8 cellular contexts compared by ENCODE assay signal in genomic region chr5:6712136-6712581, GRCh38. TPM values are rescaled to one million over a fixed set of nuclear protein-coding genes. Genes with fewer than 3 reads are reported as not detected.
A peak's percentile ranks its signal among the peaks of the same experiment; 100 is the strongest.
DNase-seq lines count a peak whose midpoint lies in the region; ATAC-seq lines count a peak whose summit lies in the region.

No MANE protein-coding gene starts in this region.

- H3K27me3 ChIP-seq in iPS DF 6.9 (ENCODE audit: control insufficient read depth, insufficient read depth, low read length) (no peaks in the 10 kb centered on the region), skeletal muscle satellite cell (ENCODE audit: control insufficient read depth, insufficient read depth, low read length) (no peaks in the 10 kb centered on the region)

- H3K4me1 ChIP-seq in iPS DF 6.9 (ENCODE audit: control insufficient read depth, insufficient read depth, low read length), result no peaks in the 10 kb centered on the region
- H3K4me1 ChIP-seq in skeletal muscle satellite cell (ENCODE audit: control insufficient read depth, insufficient read depth, low read length), result peaks cover 27% of the 10 kb centered on the region

- no peak overlapping the region for H3K27ac ChIP-seq in iPS DF 6.9 (ENCODE audit: low read length)

- no peaks in the 10 kb centered on the region for H3K36me3 ChIP-seq in iPS DF 6.9 (ENCODE audit: control insufficient read depth, insufficient read depth, low read length)
- peaks cover 8% of the 10 kb centered on the region for H3K36me3 ChIP-seq in skeletal muscle satellite cell (ENCODE audit: insufficient read depth, low read length)

- H3K4me2 ChIP-seq in skeletal muscle satellite cell (ENCODE audit: low read length), result peak overlapping the region; percentile 95

- H3K9me3 ChIP-seq in iPS DF 6.9 (ENCODE audit: control insufficient read depth, insufficient read depth, low read length) (no peaks in the 10 kb centered on the region), skeletal muscle satellite cell (replicated peaks; ENCODE audit: low read length) (no peaks in the 10 kb centered on the region)

- H3K4me3 ChIP-seq in iPS DF 6.9 (ENCODE audit: low read length) (peak overlapping the region; percentile 70; the same call in 1 of the 2 replicates), skeletal muscle satellite cell (ENCODE audit: low read length) (peak overlapping the region; percentile 85)

- WGBS in iPS DF 6.9 (ENCODE audit: insufficient coverage, insufficient read length), result no CpG with 5 or more reads among the region's 37 CpGs

- H3K9ac ChIP-seq in skeletal muscle satellite cell (ENCODE audit: low read depth, low read length), result peak overlapping the region; percentile 90

- peak; percentile 73 for DNase-seq in COLO668 (lab: John Stamatoyannopoulos, UW; ENCODE audit: unreplicated experiment)
- peak; percentile 40 to 52 for DNase-seq in Kasumi-1 (lab: John Stamatoyannopoulos, UW)
- DNase-seq in T-helper 2 cell, result peak; percentile 14 to 71 (median 27)
- peak; percentile 72 for DNase-seq in astrocyte of the hippocampus (ENCODE audit: low read depth, low spot score)
- DNase-seq in iPS DF 6.9 (ENCODE audit: low read depth, low spot score), result no peak
- DNase-seq in NCI-H187 treated with DMSO at 0.1 percent for 48 hours (lab: John Stamatoyannopoulos, UW), result no peak

- peak; percentile 15 for ATAC-seq in GM21423 (IDR thresholded peaks at IDR 0.05; ENCODE audit: unreplicated experiment)

RNA-seq across cellular contexts. Expression of gene TENT4A, which starts 1.1 kb away (rescaled TPM):
- total RNA-seq in skeletal muscle satellite cell (2012; rRNA removed), result 14.6 and 16.5 TPM in 2 replicates

Comparison
In these comparisons a context has a peak if more than half of its experiments do, and no peak if none do; other contexts are left out.
1. DNase-seq: peak in COLO668 (single experiment), Kasumi-1 (2 of 2), T-helper 2 cell (5 of 5) and astrocyte of the hippocampus (single experiment); none in iPS DF 6.9 (single experiment) and NCI-H187 treated with DMSO at 0.1 percent for 48 hours (single experiment).